ENCODE assay signal across 23 cellular contexts in genomic region chr5:7894439-7894838, GRCh38.
DNase-seq lines count a peak whose midpoint lies in the region; ATAC-seq lines count a peak whose summit lies in the region.
"Had no signal": no experiment of that assay in that cellular context is flagged by ENCODE, and none has a peak within 500 bp of the region (broad histone marks: within the 10 kb centered on the region; RNA-seq: fewer than 3 reads in every experiment).

No MANE protein-coding gene starts in this region.

- H3K9me3 Mint-ChIP-seq in T-helper 1 cell treated with Interleukin-12 subunit alpha and Interleukin-12 subunit beta and Interleukin-4 antibody, amounts not matched to agents 30 μg/mL and 1 μg/mL, for 36 hours = no peaks in the 10 kb centered on the region
- H3K9me3 Mint-ChIP-seq in central memory CD8-positive, alpha-beta T cell = no peaks in the 10 kb centered on the region
- H3K9me3 Mint-ChIP-seq: CD8-positive, alpha-beta T cell; dendritic cell treated with granulocyte-macrophage colony-stimulating factor and Interleukin-4, amounts not matched to agents 40 ng/mL and 50 ng/mL, for 4 days had no signal

- DNase-seq in T-helper 1 cell = no peak
- no peak for DNase-seq in central memory CD8-positive, alpha-beta T cell (ENCODE audit: low spot score in 2 of 2)
- no peak for DNase-seq in KBM-7
- DNase-seq: activated CD4-positive, alpha-beta T cell treated with anti-CD3 and anti-CD28 coated beads for 48 hours; amygdala; CD8-positive, alpha-beta T cell; DMS153; GF-D8; mesenchymal stem cell; NCI-H1092; NCI-H2081; occipital lobe; PC-9; SIG-M5; stimulated activated CD4-positive, alpha-beta T cell treated with anti-CD3 and anti-CD28 coated beads, Interleukin-2, amount 100 ng/mL, for 48 hours; stimulated activated naive CD4-positive, alpha-beta T cell; tibial artery had no signal

- peaks cover 60% of the 10 kb centered on the region for H3K36me3 Mint-ChIP-seq in T-helper 1 cell treated with Interleukin-12 subunit alpha and Interleukin-12 subunit beta and Interleukin-4 antibody, amounts not matched to agents 30 μg/mL and 1 μg/mL, for 36 hours (ENCODE audit: low read depth)
- H3K36me3 Mint-ChIP-seq in central memory CD8-positive, alpha-beta T cell (ENCODE audit: insufficient read depth) = peaks cover 74% of the 10 kb centered on the region

- in situ Hi-C loops in KBM-7 (cut with MboI; ENCODE audit: low pct_unique_long_range_greater_than_20kb, low sequenced_read_pairs) = no loop called here

- H3K4me1 Mint-ChIP-seq in T-helper 1 cell treated with Interleukin-12 subunit alpha and Interleukin-12 subunit beta and Interleukin-4 antibody, amounts not matched to agents 30 μg/mL and 1 μg/mL, for 36 hours (ENCODE audit: low read depth) = peaks cover 12% of the 10 kb centered on the region
- no peaks in the 10 kb centered on the region for H3K4me1 Mint-ChIP-seq in central memory CD8-positive, alpha-beta T cell

- H3K4me3 Mint-ChIP-seq in T-helper 1 cell treated with Interleukin-12 subunit alpha and Interleukin-12 subunit beta and Interleukin-4 antibody, amounts not matched to agents 30 μg/mL and 1 μg/mL, for 36 hours = no peak overlapping the region
- no peak overlapping the region for H3K4me3 Mint-ChIP-seq in central memory CD8-positive, alpha-beta T cell
- H3K4me3 Mint-ChIP-seq: CD8-positive, alpha-beta T cell; dendritic cell treated with granulocyte-macrophage colony-stimulating factor and Interleukin-4, amounts not matched to agents 40 ng/mL and 50 ng/mL, for 4 days had no signal

- H3K27ac Mint-ChIP-seq in T-helper 1 cell treated with Interleukin-12 subunit alpha and Interleukin-12 subunit beta and Interleukin-4 antibody, amounts not matched to agents 30 μg/mL and 1 μg/mL, for 36 hours = peak overlapping the region; percentile 41
- peak overlapping the region; percentile 51 for H3K27ac Mint-ChIP-seq in central memory CD8-positive, alpha-beta T cell (ENCODE audit: low read depth)
- H3K27ac Mint-ChIP-seq: CD8-positive, alpha-beta T cell; dendritic cell treated with granulocyte-macrophage colony-stimulating factor and Interleukin-4, amounts not matched to agents 40 ng/mL and 50 ng/mL, for 4 days had no signal

- H3K27me3 Mint-ChIP-seq in T-helper 1 cell treated with Interleukin-12 subunit alpha and Interleukin-12 subunit beta and Interleukin-4 antibody, amounts not matched to agents 30 μg/mL and 1 μg/mL, for 36 hours (ENCODE audit: low read depth) = no peaks in the 10 kb centered on the region
- no peaks in the 10 kb centered on the region for H3K27me3 Mint-ChIP-seq in central memory CD8-positive, alpha-beta T cell
- H3K27me3 Mint-ChIP-seq: dendritic cell treated with granulocyte-macrophage colony-stimulating factor and Interleukin-4, amounts not matched to agents 40 ng/mL and 50 ng/mL, for 4 days had no signal

- ATAC-seq in GM18867 (IDR thresholded peaks at IDR 0.05; ENCODE audit: unreplicated experiment) (peak; percentile 20), HG02763 (IDR thresholded peaks at IDR 0.05; ENCODE audit: unreplicated experiment) (peak; percentile 8), GM21367 (IDR thresholded peaks at IDR 0.05; ENCODE audit: unreplicated experiment) (no peak), GM19324 (IDR thresholded peaks at IDR 0.05; ENCODE audit: low FRiP score, unreplicated experiment) (no peak)
- no peak for ATAC-seq in central memory CD8-positive, alpha-beta T cell (replicated peaks; ENCODE audit: extremely low read depth, poor library complexity, severe bottlenecking)
- ATAC-seq: CD8-positive, alpha-beta T cell had no signal

Comparison
In these comparisons a context has a peak if more than half of its experiments do, and no peak if none do; other contexts are left out.
1. ATAC-seq: peak in GM18867 (single experiment) and HG02763 (single experiment); none in central memory CD8-positive, alpha-beta T cell (single experiment), GM21367 (single experiment) and GM19324 (single experiment).